ENCODE assay signal across 8 cellular contexts in the genomic region with DNA sequence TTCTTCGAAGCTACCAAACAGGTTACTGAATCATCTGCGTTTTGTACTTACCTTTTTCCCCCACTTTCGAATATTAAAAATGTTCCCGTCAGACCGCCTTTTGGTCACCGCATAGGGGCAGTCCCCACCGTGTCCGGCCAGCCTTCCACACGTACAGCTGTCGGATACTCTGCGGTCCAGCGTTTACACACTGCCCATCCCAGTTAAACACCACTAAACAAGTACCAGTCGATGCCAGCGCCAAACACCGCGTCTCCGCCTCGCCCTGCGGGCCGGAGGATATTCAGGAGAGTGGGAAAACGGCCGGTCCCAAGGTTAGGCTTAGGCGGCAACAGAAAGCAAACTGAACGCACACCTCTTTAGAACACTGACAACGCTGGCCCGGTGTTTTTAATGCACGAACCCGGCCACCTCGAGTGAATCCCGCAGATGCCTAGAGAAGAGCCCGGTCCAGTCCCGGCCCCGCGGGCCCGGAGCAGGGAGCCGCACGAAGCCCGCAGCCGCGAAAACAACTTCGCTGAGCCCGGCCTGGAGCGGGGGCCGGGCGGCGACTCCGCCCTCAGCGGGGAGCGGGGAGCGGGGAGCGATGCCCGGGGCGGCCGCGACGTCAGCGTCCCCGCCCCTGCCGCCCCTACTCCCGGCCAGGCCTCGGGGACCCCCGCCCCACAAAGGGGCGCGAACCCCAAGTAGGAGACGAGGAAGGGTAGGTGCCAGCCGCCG.
DNase-seq lines count a peak whose midpoint lies in the region; ATAC-seq and TF ChIP-seq lines count a peak whose summit lies in the region.

No MANE protein-coding gene starts in this region.

- H3K4me3 ChIP-seq in SK-N-MC (peak overlapping the region; percentile 95), epithelial cell of esophagus (ENCODE audit: low read length) (peak overlapping the region; percentile 66), muscle layer of colon (ENCODE audit: low read depth in 1 of 2, low read length in 2 of 2) (peak overlapping the region; percentile 88 to 91)

- H3K9ac ChIP-seq in SK-N-MC (ENCODE audit: insufficient read length): peak overlapping the region; percentile 87
- peak overlapping the region; percentile 97 for H3K9ac ChIP-seq in muscle layer of colon (ENCODE audit: low read length)

- peaks cover 15% of the 10 kb centered on the region for H3K36me3 ChIP-seq in SK-N-MC (ENCODE audit: insufficient read depth, low read length)
- peaks cover 5% of the 10 kb centered on the region for H3K36me3 ChIP-seq in muscle layer of colon (ENCODE audit: insufficient read depth, low read length)

- H3K4me1 ChIP-seq in muscle layer of colon (ENCODE audit: insufficient read depth, low read length): peaks cover 39% of the 10 kb centered on the region

- peak overlapping the region; percentile 42; the same call in 1 of the 2 replicates for H3K27ac ChIP-seq in SK-N-MC
- H3K27ac ChIP-seq in muscle layer of colon (ENCODE audit: low read depth, low read length): peak overlapping the region; percentile 96

- peak; percentile 19 for ATAC-seq in GM19043 (IDR thresholded peaks at IDR 0.05; ENCODE audit: low read depth, unreplicated experiment)
- ATAC-seq in HG03521 (IDR thresholded peaks at IDR 0.05; ENCODE audit: unreplicated experiment): peak; percentile 23
- no peak for ATAC-seq in HG03280 (IDR thresholded peaks at IDR 0.05; ENCODE audit: unreplicated experiment)

- H3K9me3 ChIP-seq in SK-N-MC (ENCODE audit: low read depth, low read length): no peaks in the 10 kb centered on the region
- H3K9me3 ChIP-seq in muscle layer of colon (ENCODE audit: low read length): no peaks in the 10 kb centered on the region

- DNase-seq in DMS53 (lab: John Stamatoyannopoulos, UW) (peak; percentile 86), SK-N-MC (ENCODE audit: low read depth, low spot score) (no peak), epithelial cell of esophagus (ENCODE audit: low read depth) (peak; percentile 68), GM10266 (ENCODE audit: extremely low spot score) (no peak)

- H3K27me3 ChIP-seq in muscle layer of colon (ENCODE audit: control insufficient read depth in 1 of 2, insufficient read depth in 2 of 2, low read length in 2 of 2): no peaks in the 10 kb centered on the region

- TF ChIP-seq CTCF in epithelial cell of esophagus (IDR thresholded peaks at IDR 0.05; ENCODE audit: insufficient read depth, low read depth, low read length, missing control alignments): no peak
- no peak for TF ChIP-seq CTCF in GM10266 (IDR thresholded peaks at IDR 0.05; ENCODE audit: control insufficient read depth, insufficient read depth, low read depth, missing control alignments)

Comparison
In these comparisons a context has a peak if more than half of its experiments do, and no peak if none do; other contexts are left out.
1. DNase-seq: peak in DMS53 (single experiment) and epithelial cell of esophagus (single experiment); none in SK-N-MC (single experiment) and GM10266 (single experiment).
2. Peak in every context shown above with its lines, with median percentiles within 50 percentile points of each other: H3K4me3 ChIP-seq.